ENCODE assay signal across 22 cellular contexts in the genomic region with DNA sequence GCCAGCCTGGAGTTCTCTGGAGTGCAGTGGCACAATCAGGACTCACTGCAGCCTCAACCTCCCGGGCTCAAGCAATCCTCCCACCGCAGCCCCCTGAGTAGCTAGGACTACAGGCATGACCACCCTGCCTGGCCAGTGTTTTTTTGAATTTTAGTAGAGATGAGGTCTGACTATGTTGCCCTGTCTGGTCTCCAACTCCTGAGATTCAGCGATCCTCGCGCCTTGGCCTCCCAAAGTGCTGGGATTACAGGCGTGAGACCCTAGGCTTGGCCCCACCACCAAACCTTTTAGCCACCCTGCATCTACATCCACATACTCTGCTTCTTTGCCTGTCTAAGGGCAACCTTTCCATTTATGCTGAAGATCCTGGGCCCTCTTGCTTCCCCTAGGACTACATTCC. TPM values are rescaled to one million over a fixed set of nuclear protein-coding genes. Genes with fewer than 3 reads are reported as not detected.
A peak's percentile ranks its signal among the peaks of the same experiment; 100 is the strongest.
DNase-seq lines count a peak whose midpoint lies in the region; ATAC-seq and TF ChIP-seq lines count a peak whose summit lies in the region.
"Had no signal": no experiment of that assay in that cellular context is flagged by ENCODE, and none has a peak within 500 bp of the region (broad histone marks: within the 10 kb centered on the region; RNA-seq: fewer than 3 reads in every experiment).

No MANE protein-coding gene starts in this region.

- H3K27me3 Mint-ChIP-seq in activated CD4-positive, alpha-beta T cell treated with anti-CD3 and anti-CD28 coated beads, Interleukin-2, amount 10 ng/mL, durations not matched to agents 24 days and 14 days, result no peaks in the 10 kb centered on the region
- no peaks in the 10 kb centered on the region for H3K27me3 Mint-ChIP-seq in activated CD4-positive, alpha-beta T cell treated with anti-CD3 and anti-CD28 coated beads for 36 hours
- peaks cover 6% of the 10 kb centered on the region; the same call in 1 of the 2 replicates for H3K27me3 Mint-ChIP-seq in HFFc6 (ENCODE audit: insufficient read depth)
- no peaks in the 10 kb centered on the region for H3K27me3 Mint-ChIP-seq in activated T-helper 2 cell treated with anti-CD3 and anti-CD28 coated beads, Interferon-gamma antibody, Interleukin-2, Interleukin-4, amounts not matched to agents 10 μg/mL and 5 μg/mL and 100 μg/mL, durations not matched to agents 14 hours and 24 hours and 36 hours (ENCODE audit: low read depth)
- H3K27me3 Mint-ChIP-seq in CD4-positive, alpha-beta T cell, result no peaks in the 10 kb centered on the region
- H3K27me3 Mint-ChIP-seq: naive B cell had no signal

- no peak overlapping the region for H3K23ac ChIP-seq in mesenchymal stem cell (ENCODE audit: low read length in 2 of 2)

- no peak for ATAC-seq in activated CD4-positive, alpha-beta T cell treated with anti-CD3 and anti-CD28 coated beads for 36 hours
- no peak for ATAC-seq in CD4-positive, alpha-beta T cell (ENCODE audit: poor library complexity)
- ATAC-seq: A549, esophagus mucosa had no signal

- no peak for DNase-seq in activated CD4-positive, alpha-beta T cell treated with anti-CD3 and anti-CD28 coated beads, Interleukin-2, amount 10 ng/mL, durations not matched to agents 24 days and 14 days
- DNase-seq in activated CD4-positive, alpha-beta T cell treated with anti-CD3 and anti-CD28 coated beads for 36 hours, result no peak
- no peak for DNase-seq in HFFc6
- DNase-seq in activated T-helper 2 cell treated with anti-CD3 and anti-CD28 coated beads, Interferon-gamma antibody, Interleukin-2, Interleukin-4, amounts not matched to agents 10 μg/mL and 5 μg/mL and 100 μg/mL, durations not matched to agents 14 hours and 24 hours and 36 hours (ENCODE audit: low spot score), result no peak
- no peak for DNase-seq in mesenchymal stem cell
- DNase-seq in AML-193 (lab: John Stamatoyannopoulos, UW), result no peak
- DNase-seq in CD4-positive, alpha-beta T cell, result no peak
- DNase-seq in D341Med (ENCODE audit: low spot score), result no peak
- DNase-seq: activated CD4-positive, alpha-beta T cell treated with anti-CD3 and anti-CD28 coated beads for 4 hours; aorta; cerebellar nuclear complex; DMS53; effector CD4-positive, alpha-beta T cell; naive B cell; NCI-H1092; NCI-H2029 treated with DMSO at 0.1 percent for 48 hours; NCI-H345; testis had no signal

- POLR2A ChIA-PET in activated CD4-positive, alpha-beta T cell treated with anti-CD3 and anti-CD28 coated beads for 36 hours (lab: Charles Lee), result no interaction called here
- POLR2A ChIA-PET in CD4-positive, alpha-beta T cell (lab: Charles Lee), result no interaction called here

- H3K9me3 ChIP-seq in mesenchymal stem cell (ENCODE audit: control insufficient read depth, low read length), result no peaks in the 10 kb centered on the region
- H3K9me3 ChIP-seq in CD4-positive, alpha-beta T cell (ENCODE audit: control insufficient read depth, low read length), result no peaks in the 10 kb centered on the region
- H3K9me3 ChIP-seq: A549, SJSA1, testis had no signal

- no peak overlapping the region for H4K91ac ChIP-seq in mesenchymal stem cell (ENCODE audit: low read length)

- H2AK5ac ChIP-seq in mesenchymal stem cell (ENCODE audit: low read length, severe bottlenecking), result no peak overlapping the region

- no peak overlapping the region for H3K4ac ChIP-seq in mesenchymal stem cell (ENCODE audit: low read depth in 1 of 2, low read length in 2 of 2)

- no peak for TF ChIP-seq CTCF in HFFc6 (IDR thresholded peaks at IDR 0.05)
- no peak for TF ChIP-seq CTCF in CD4-positive, alpha-beta T cell (IDR thresholded peaks at IDR 0.05)

- no peak overlapping the region for H3K9ac ChIP-seq in mesenchymal stem cell (ENCODE audit: low read length)
- H3K9ac ChIP-seq: parathyroid adenoma had no signal

- CTCF ChIA-PET in activated CD4-positive, alpha-beta T cell treated with anti-CD3 and anti-CD28 coated beads for 36 hours (lab: Charles Lee), result no interaction called here
- CTCF ChIA-PET in CD4-positive, alpha-beta T cell (lab: Charles Lee), result interaction anchor here (0.7 kb wide), 1 partner anchor 72 kb away, joined by 3 read pairs; no protein-coding TSS in a partner anchor

- no peak overlapping the region for H3K4me2 ChIP-seq in mesenchymal stem cell (ENCODE audit: low read length, poor library complexity, severe bottlenecking)

- H3K36me3 Mint-ChIP-seq in activated CD4-positive, alpha-beta T cell treated with anti-CD3 and anti-CD28 coated beads, Interleukin-2, amount 10 ng/mL, durations not matched to agents 24 days and 14 days (ENCODE audit: low read depth), result peaks cover 42% of the 10 kb centered on the region
- H3K36me3 Mint-ChIP-seq in activated CD4-positive, alpha-beta T cell treated with anti-CD3 and anti-CD28 coated beads for 36 hours (ENCODE audit: low read depth), result peaks cover 54% of the 10 kb centered on the region
- peaks cover 21% of the 10 kb centered on the region for H3K36me3 Mint-ChIP-seq in HFFc6 (ENCODE audit: low read depth)
- H3K36me3 Mint-ChIP-seq in activated T-helper 2 cell treated with anti-CD3 and anti-CD28 coated beads, Interferon-gamma antibody, Interleukin-2, Interleukin-4, amounts not matched to agents 10 μg/mL and 5 μg/mL and 100 μg/mL, durations not matched to agents 14 hours and 24 hours and 36 hours (ENCODE audit: low read depth), result peaks cover 53% of the 10 kb centered on the region
- peaks cover 12% of the 10 kb centered on the region for H3K36me3 Mint-ChIP-seq in CD4-positive, alpha-beta T cell (ENCODE audit: low read depth)
- H3K36me3 Mint-ChIP-seq: naive B cell had no signal

- no peaks in the 10 kb centered on the region for H3K9me3 Mint-ChIP-seq in activated CD4-positive, alpha-beta T cell treated with anti-CD3 and anti-CD28 coated beads, Interleukin-2, amount 10 ng/mL, durations not matched to agents 24 days and 14 days
- no peaks in the 10 kb centered on the region for H3K9me3 Mint-ChIP-seq in activated CD4-positive, alpha-beta T cell treated with anti-CD3 and anti-CD28 coated beads for 36 hours (ENCODE audit: low read depth)
- H3K9me3 Mint-ChIP-seq in HFFc6, result no peaks in the 10 kb centered on the region; the same call in 1 of the 2 replicates
- no peaks in the 10 kb centered on the region for H3K9me3 Mint-ChIP-seq in activated T-helper 2 cell treated with anti-CD3 and anti-CD28 coated beads, Interferon-gamma antibody, Interleukin-2, Interleukin-4, amounts not matched to agents 10 μg/mL and 5 μg/mL and 100 μg/mL, durations not matched to agents 14 hours and 24 hours and 36 hours
- H3K9me3 Mint-ChIP-seq in CD4-positive, alpha-beta T cell, result no peaks in the 10 kb centered on the region
- H3K9me3 Mint-ChIP-seq: naive B cell had no signal

- H3K36me3 ChIP-seq in mesenchymal stem cell (ENCODE audit: control insufficient read depth in 1 of 2, insufficient read depth in 2 of 2, low read depth in 1 of 2, low read length in 2 of 2), result no peaks in the 10 kb centered on the region

- no peak overlapping the region for H2BK5ac ChIP-seq in mesenchymal stem cell (ENCODE audit: low read depth, low read length, poor library complexity, severe bottlenecking)

- peaks cover 27% of the 10 kb centered on the region for H3K79me1 ChIP-seq in mesenchymal stem cell (replicated peaks; ENCODE audit: low read length, poor library complexity, severe bottlenecking)

- peak overlapping the region; percentile 12 for H3K4me3 Mint-ChIP-seq in activated CD4-positive, alpha-beta T cell treated with anti-CD3 and anti-CD28 coated beads, Interleukin-2, amount 10 ng/mL, durations not matched to agents 24 days and 14 days
- no peak overlapping the region for H3K4me3 Mint-ChIP-seq in activated CD4-positive, alpha-beta T cell treated with anti-CD3 and anti-CD28 coated beads for 36 hours
- no peak overlapping the region for H3K4me3 Mint-ChIP-seq in HFFc6
- H3K4me3 Mint-ChIP-seq in activated T-helper 2 cell treated with anti-CD3 and anti-CD28 coated beads, Interferon-gamma antibody, Interleukin-2, Interleukin-4, amounts not matched to agents 10 μg/mL and 5 μg/mL and 100 μg/mL, durations not matched to agents 14 hours and 24 hours and 36 hours (ENCODE audit: low read depth), result peak overlapping the region; percentile 51
- H3K4me3 Mint-ChIP-seq in CD4-positive, alpha-beta T cell, result no peak overlapping the region

- peak overlapping the region; percentile 87 for H4K8ac ChIP-seq in mesenchymal stem cell (ENCODE audit: low read length)

- H3K4me1 ChIP-seq in mesenchymal stem cell (ENCODE audit: control insufficient read depth, insufficient read depth, low read depth, low read length), result peaks cover 4% of the 10 kb centered on the region
- H3K4me1 ChIP-seq: parathyroid adenoma, testis had no signal

- no peak overlapping the region for H2BK12ac ChIP-seq in mesenchymal stem cell (ENCODE audit: low read length in 2 of 2)

- no peak overlapping the region for H2AFZ ChIP-seq in mesenchymal stem cell (ENCODE audit: low read depth, low read length)
- H2AFZ ChIP-seq: parathyroid adenoma had no signal

- no peak overlapping the region for H3K27ac ChIP-seq in mesenchymal stem cell (ENCODE audit: low read length, poor library complexity, severe bottlenecking)
- H3K27ac ChIP-seq in CD4-positive, alpha-beta T cell (ENCODE audit: low read depth, low read length), result no peak overlapping the region
- H3K27ac ChIP-seq: parathyroid adenoma, SJSA1, testis had no signal

- peaks cover 39% of the 10 kb centered on the region for H3K4me1 Mint-ChIP-seq in activated CD4-positive, alpha-beta T cell treated with anti-CD3 and anti-CD28 coated beads, Interleukin-2, amount 10 ng/mL, durations not matched to agents 24 days and 14 days
- H3K4me1 Mint-ChIP-seq in activated CD4-positive, alpha-beta T cell treated with anti-CD3 and anti-CD28 coated beads for 36 hours, result peaks cover 29% of the 10 kb centered on the region
- H3K4me1 Mint-ChIP-seq in HFFc6 (ENCODE audit: low read depth), result peaks cover 40% of the 10 kb centered on the region
- peaks cover 40% of the 10 kb centered on the region for H3K4me1 Mint-ChIP-seq in activated T-helper 2 cell treated with anti-CD3 and anti-CD28 coated beads, Interferon-gamma antibody, Interleukin-2, Interleukin-4, amounts not matched to agents 10 μg/mL and 5 μg/mL and 100 μg/mL, durations not matched to agents 14 hours and 24 hours and 36 hours (ENCODE audit: low read depth)
- H3K4me1 Mint-ChIP-seq in CD4-positive, alpha-beta T cell (ENCODE audit: low read depth), result peaks cover 20% of the 10 kb centered on the region

- no peaks in the 10 kb centered on the region for H3K27me3 ChIP-seq in mesenchymal stem cell (ENCODE audit: control insufficient read depth in 1 of 2, insufficient read depth in 1 of 2, low read length in 2 of 2)
- H3K27me3 ChIP-seq in CD4-positive, alpha-beta T cell (ENCODE audit: control insufficient read depth, insufficient read depth, low read length), result no peaks in the 10 kb centered on the region
- H3K27me3 ChIP-seq: SJSA1, testis had no signal

- intact Hi-C loops in activated CD4-positive, alpha-beta T cell treated with anti-CD3 and anti-CD28 coated beads, Interleukin-2, amount 10 ng/mL, durations not matched to agents 24 days and 14 days (cut with micrococcal nuclease), result no loop called here
- intact Hi-C loops in activated CD4-positive, alpha-beta T cell treated with anti-CD3 and anti-CD28 coated beads for 36 hours (cut with DNase I, micrococcal nuclease), result loop anchor here in 1 of 2 experiments (10.0 kb wide), 1 partner anchor 432 kb away; no protein-coding TSS in a partner anchor
- intact Hi-C loops in activated T-helper 2 cell treated with anti-CD3 and anti-CD28 coated beads, Interferon-gamma antibody, Interleukin-2, Interleukin-4, amounts not matched to agents 10 μg/mL and 5 μg/mL and 100 μg/mL, durations not matched to agents 14 hours and 24 hours and 36 hours (cut with micrococcal nuclease), result loop anchor here (10.0 kb wide), 1 partner anchor 432 kb away; no protein-coding TSS in a partner anchor
- intact Hi-C loops in CD4-positive, alpha-beta T cell (cut with DNase I, micrococcal nuclease), result loop anchor here in 1 of 2 experiments (10.0 kb wide), 2 partner anchors 208 to 638 kb away; partner anchors contain the start of genes EHD4 and RPAP1

- H3K18ac ChIP-seq in mesenchymal stem cell (ENCODE audit: low read depth in 1 of 2, low read length in 2 of 2), result no peak overlapping the region

- H2BK15ac ChIP-seq in mesenchymal stem cell (ENCODE audit: low read depth, poor library complexity, severe bottlenecking), result no peak overlapping the region

- no peak overlapping the region for H3K4me3 ChIP-seq in mesenchymal stem cell (ENCODE audit: insufficient read depth in 1 of 2, low read depth in 1 of 2, low read length in 2 of 2)
- H3K4me3 ChIP-seq: A549, SJSA1, testis had no signal

- WGBS in mesenchymal stem cell, result 98% methylated on average over 5 of the region's 6 CpGs

- H2BK120ac ChIP-seq in mesenchymal stem cell (ENCODE audit: low read depth, low read length), result no peak overlapping the region

- no peak overlapping the region for H3K14ac ChIP-seq in mesenchymal stem cell (ENCODE audit: low read length in 2 of 2)

- H3K27ac Mint-ChIP-seq in activated CD4-positive, alpha-beta T cell treated with anti-CD3 and anti-CD28 coated beads, Interleukin-2, amount 10 ng/mL, durations not matched to agents 24 days and 14 days, result peak overlapping the region; percentile 70
- H3K27ac Mint-ChIP-seq in activated CD4-positive, alpha-beta T cell treated with anti-CD3 and anti-CD28 coated beads for 36 hours, result no peak overlapping the region
- H3K27ac Mint-ChIP-seq in HFFc6, result peak overlapping the region; percentile 80
- H3K27ac Mint-ChIP-seq in activated T-helper 2 cell treated with anti-CD3 and anti-CD28 coated beads, Interferon-gamma antibody, Interleukin-2, Interleukin-4, amounts not matched to agents 10 μg/mL and 5 μg/mL and 100 μg/mL, durations not matched to agents 14 hours and 24 hours and 36 hours, result peak overlapping the region; percentile 72
- no peak overlapping the region for H3K27ac Mint-ChIP-seq in CD4-positive, alpha-beta T cell

RNA-seq across cellular contexts. Expression of gene NUSAP1, which starts 4.4 kb away (rescaled TPM):
- total RNA-seq in activated CD4-positive, alpha-beta T cell treated with anti-CD3 and anti-CD28 coated beads, Interleukin-2, amount 10 ng/mL, durations not matched to agents 24 days and 14 days, result 115 and 116 TPM in 2 replicates
- 100 to 1,000 TPM; 179 to 206 TPM for total RNA-seq in activated CD4-positive, alpha-beta T cell treated with anti-CD3 and anti-CD28 coated beads for 36 hours
- 10 to 100 TPM; 30.9 to 69.0 (median 63.6) TPM for total RNA-seq in HFFc6 (2021; fragmentation: NEBNext Ultra II Directional; extraction: Animal tissue kit (Norgen Biotek cat#: 25700))
- total RNA-seq in activated T-helper 2 cell treated with anti-CD3 and anti-CD28 coated beads, Interferon-gamma antibody, Interleukin-2, Interleukin-4, amounts not matched to agents 10 μg/mL and 5 μg/mL and 100 μg/mL, durations not matched to agents 14 hours and 24 hours and 36 hours, result 139 and 154 TPM in 2 replicates
- 11.7 TPM for polyA plus RNA-seq in mesenchymal stem cell (2013, experiment 1 of 2)
- polyA plus RNA-seq in mesenchymal stem cell (2013, experiment 2 of 2), result 11.4 TPM
- total RNA-seq in CD4-positive, alpha-beta T cell, result 1 to 10 TPM; 2.2 to 2.3 TPM

RNA-seq across cellular contexts. Expression of gene OIP5, which starts 4.7 kb away (rescaled TPM):
- 15.8 and 21.0 TPM in 2 replicates for total RNA-seq in activated CD4-positive, alpha-beta T cell treated with anti-CD3 and anti-CD28 coated beads, Interleukin-2, amount 10 ng/mL, durations not matched to agents 24 days and 14 days
- 10 to 100 TPM; 11.5 to 14.0 TPM for total RNA-seq in activated CD4-positive, alpha-beta T cell treated with anti-CD3 and anti-CD28 coated beads for 36 hours
- 1 to 10 TPM; 4.1 to 8.0 (median 7.1) TPM for total RNA-seq in HFFc6 (2021; fragmentation: NEBNext Ultra II Directional; extraction: Animal tissue kit (Norgen Biotek cat#: 25700))
- 13.7 and 16.1 TPM in 2 replicates for total RNA-seq in activated T-helper 2 cell treated with anti-CD3 and anti-CD28 coated beads, Interferon-gamma antibody, Interleukin-2, Interleukin-4, amounts not matched to agents 10 μg/mL and 5 μg/mL and 100 μg/mL, durations not matched to agents 14 hours and 24 hours and 36 hours
- polyA plus RNA-seq in mesenchymal stem cell (2013, experiment 1 of 2), result 1.3 TPM
- polyA plus RNA-seq in mesenchymal stem cell (2013, experiment 2 of 2), result 1.4 TPM
- total RNA-seq in CD4-positive, alpha-beta T cell, result under 1 TPM; 0.20 to 0.36 TPM

Comparison
In these comparisons a context has a peak if more than half of its experiments do, and no peak if none do; other contexts are left out.
1. H3K27ac Mint-ChIP-seq: peak in activated CD4-positive, alpha-beta T cell treated with anti-CD3 and anti-CD28 coated beads, Interleukin-2, amount 10 ng/mL, durations not matched to agents 24 days and 14 days (single experiment), HFFc6 (single experiment) and activated T-helper 2 cell treated with anti-CD3 and anti-CD28 coated beads, Interferon-gamma antibody, Interleukin-2, Interleukin-4, amounts not matched to agents 10 μg/mL and 5 μg/mL and 100 μg/mL, durations not matched to agents 14 hours and 24 hours and 36 hours (single experiment); none in activated CD4-positive, alpha-beta T cell treated with anti-CD3 and anti-CD28 coated beads for 36 hours (single experiment) and CD4-positive, alpha-beta T cell (single experiment).
2. H3K4me3 Mint-ChIP-seq: peak in activated CD4-positive, alpha-beta T cell treated with anti-CD3 and anti-CD28 coated beads, Interleukin-2, amount 10 ng/mL, durations not matched to agents 24 days and 14 days (single experiment) and activated T-helper 2 cell treated with anti-CD3 and anti-CD28 coated beads, Interferon-gamma antibody, Interleukin-2, Interleukin-4, amounts not matched to agents 10 μg/mL and 5 μg/mL and 100 μg/mL, durations not matched to agents 14 hours and 24 hours and 36 hours (single experiment); none in activated CD4-positive, alpha-beta T cell treated with anti-CD3 and anti-CD28 coated beads for 36 hours (single experiment), HFFc6 (single experiment) and CD4-positive, alpha-beta T cell (single experiment).
3. RNA of gene NUSAP1, which starts 4.4 kb away (total RNA-seq): 179 to 206 TPM in activated CD4-positive, alpha-beta T cell treated with anti-CD3 and anti-CD28 coated beads for 36 hours, 139 to 154 TPM in activated T-helper 2 cell treated with anti-CD3 and anti-CD28 coated beads, Interferon-gamma antibody, Interleukin-2, Interleukin-4, amounts not matched to agents 10 μg/mL and 5 μg/mL and 100 μg/mL, durations not matched to agents 14 hours and 24 hours and 36 hours, 115 to 116 TPM in activated CD4-positive, alpha-beta T cell treated with anti-CD3 and anti-CD28 coated beads, Interleukin-2, amount 10 ng/mL, durations not matched to agents 24 days and 14 days and 30.9 to 69.0 TPM in HFFc6; 2.2 to 2.3 TPM in CD4-positive, alpha-beta T cell; every median in the first group is over 4 times any median in the second.